1 cellular context compared by ENCODE assay signal in the genomic region with DNA sequence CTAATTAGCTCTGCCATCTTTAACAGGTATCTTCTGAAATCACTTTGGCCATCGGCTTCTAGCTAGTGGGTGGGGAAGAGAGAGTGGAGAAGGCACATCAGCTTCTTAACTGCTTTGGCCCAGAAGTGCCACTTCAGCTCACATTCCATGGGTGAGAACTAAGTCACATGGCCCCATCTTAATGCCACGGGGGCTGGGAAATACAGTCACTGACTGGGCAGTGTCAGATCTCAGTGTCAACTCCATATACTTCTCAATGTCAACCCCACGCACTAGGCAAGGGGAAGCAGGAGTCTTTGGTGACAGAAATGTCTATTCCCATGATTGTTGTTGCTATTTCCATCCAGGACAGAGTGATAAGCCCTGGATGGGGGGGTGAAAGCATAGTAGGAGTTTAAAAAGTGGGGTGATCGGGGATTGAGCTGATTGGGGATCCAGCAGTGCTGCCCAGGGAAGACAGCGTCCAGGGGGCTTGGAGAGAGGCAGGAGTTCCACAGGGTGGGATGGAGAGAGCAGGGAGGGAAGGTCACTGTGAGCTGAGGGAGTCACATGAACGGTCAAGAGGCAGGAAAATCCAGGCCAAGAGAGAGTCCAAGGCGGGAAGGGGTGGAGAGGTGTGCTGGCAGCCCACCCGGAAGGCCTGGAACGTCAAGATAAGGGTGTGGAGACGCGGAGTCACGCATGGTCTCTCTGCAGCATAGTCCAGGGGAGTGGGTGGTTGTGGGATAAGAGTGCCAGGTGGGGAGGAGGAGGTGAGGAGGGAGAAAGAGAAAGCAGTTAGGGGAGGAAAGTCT.
TF ChIP-seq lines count a peak whose summit lies in the region.

No MANE protein-coding gene starts in this region.

TF ChIP-seq in K562, 482 proteins besides CTCF, POLR2A, EP300 and RAD21 (continued from another document):
- TF ChIP-seq, protein P1, sequence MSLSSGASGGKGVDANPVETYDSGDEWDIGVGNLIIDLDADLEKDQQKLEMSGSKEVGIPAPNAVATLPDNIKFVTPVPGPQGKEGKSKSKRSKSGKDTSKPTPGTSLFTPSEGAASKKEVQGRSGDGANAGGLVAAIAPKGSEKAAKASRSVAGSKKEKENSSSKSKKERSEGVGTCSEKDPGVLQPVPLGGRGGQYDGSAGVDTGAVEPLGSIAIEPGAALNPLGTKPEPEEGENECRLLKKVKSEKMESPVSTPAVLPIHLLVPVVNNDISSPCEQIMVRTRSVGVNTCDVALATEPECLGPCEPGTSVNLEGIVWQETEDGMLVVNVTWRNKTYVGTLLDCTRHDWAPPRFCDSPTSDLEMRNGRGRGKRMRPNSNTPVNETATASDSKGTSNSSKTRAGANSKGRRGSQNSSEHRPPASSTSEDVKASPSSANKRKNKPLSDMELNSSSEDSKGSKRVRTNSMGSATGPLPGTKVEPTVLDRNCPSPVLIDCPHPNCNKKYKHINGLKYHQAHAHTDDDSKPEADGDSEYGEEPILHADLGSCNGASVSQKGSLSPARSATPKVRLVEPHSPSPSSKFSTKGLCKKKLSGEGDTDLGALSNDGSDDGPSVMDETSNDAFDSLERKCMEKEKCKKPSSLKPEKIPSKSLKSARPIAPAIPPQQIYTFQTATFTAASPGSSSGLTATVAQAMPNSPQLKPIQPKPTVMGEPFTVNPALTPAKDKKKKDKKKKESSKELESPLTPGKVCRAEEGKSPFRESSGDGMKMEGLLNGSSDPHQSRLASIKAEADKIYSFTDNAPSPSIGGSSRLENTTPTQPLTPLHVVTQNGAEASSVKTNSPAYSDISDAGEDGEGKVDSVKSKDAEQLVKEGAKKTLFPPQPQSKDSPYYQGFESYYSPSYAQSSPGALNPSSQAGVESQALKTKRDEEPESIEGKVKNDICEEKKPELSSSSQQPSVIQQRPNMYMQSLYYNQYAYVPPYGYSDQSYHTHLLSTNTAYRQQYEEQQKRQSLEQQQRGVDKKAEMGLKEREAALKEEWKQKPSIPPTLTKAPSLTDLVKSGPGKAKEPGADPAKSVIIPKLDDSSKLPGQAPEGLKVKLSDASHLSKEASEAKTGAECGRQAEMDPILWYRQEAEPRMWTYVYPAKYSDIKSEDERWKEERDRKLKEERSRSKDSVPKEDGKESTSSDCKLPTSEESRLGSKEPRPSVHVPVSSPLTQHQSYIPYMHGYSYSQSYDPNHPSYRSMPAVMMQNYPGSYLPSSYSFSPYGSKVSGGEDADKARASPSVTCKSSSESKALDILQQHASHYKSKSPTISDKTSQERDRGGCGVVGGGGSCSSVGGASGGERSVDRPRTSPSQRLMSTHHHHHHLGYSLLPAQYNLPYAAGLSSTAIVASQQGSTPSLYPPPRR (CRISPR knock-in tag; IDR thresholded peaks at IDR 0.05; ENCODE audit: borderline replicate concordance), result no peak
- TF ChIP-seq, protein P2, sequence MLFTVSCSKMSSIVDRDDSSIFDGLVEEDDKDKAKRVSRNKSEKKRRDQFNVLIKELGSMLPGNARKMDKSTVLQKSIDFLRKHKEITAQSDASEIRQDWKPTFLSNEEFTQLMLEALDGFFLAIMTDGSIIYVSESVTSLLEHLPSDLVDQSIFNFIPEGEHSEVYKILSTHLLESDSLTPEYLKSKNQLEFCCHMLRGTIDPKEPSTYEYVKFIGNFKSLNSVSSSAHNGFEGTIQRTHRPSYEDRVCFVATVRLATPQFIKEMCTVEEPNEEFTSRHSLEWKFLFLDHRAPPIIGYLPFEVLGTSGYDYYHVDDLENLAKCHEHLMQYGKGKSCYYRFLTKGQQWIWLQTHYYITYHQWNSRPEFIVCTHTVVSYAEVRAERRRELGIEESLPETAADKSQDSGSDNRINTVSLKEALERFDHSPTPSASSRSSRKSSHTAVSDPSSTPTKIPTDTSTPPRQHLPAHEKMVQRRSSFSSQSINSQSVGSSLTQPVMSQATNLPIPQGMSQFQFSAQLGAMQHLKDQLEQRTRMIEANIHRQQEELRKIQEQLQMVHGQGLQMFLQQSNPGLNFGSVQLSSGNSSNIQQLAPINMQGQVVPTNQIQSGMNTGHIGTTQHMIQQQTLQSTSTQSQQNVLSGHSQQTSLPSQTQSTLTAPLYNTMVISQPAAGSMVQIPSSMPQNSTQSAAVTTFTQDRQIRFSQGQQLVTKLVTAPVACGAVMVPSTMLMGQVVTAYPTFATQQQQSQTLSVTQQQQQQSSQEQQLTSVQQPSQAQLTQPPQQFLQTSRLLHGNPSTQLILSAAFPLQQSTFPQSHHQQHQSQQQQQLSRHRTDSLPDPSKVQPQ (CRISPR knock-in tag; IDR thresholded peaks at IDR 0.05; ENCODE audit: borderline replicate concordance), result no peak
- TF ChIP-seq ZC3H11A (IDR thresholded peaks at IDR 0.05; ENCODE audit: low read depth, low read length) (no peak), POLR2H (tag; IDR thresholded peaks at IDR 0.05; ENCODE audit: low read depth) (no peak), MYNN (IDR thresholded peaks at IDR 0.05) (peak; percentile 71; the same call in 1 of the 2 replicates), MYNN (CRISPR knock-in tag; IDR thresholded peaks at IDR 0.05) (no peak), ETV6 (IDR thresholded peaks at IDR 0.05; ENCODE audit: borderline replicate concordance in 1 of 2, low read depth in 2 of 2, low read length in 1 of 2) (peak in 1 of 2 experiments; percentile 35; a peak in 1 of 4 replicates), ETV6 (CRISPR knock-in tag; IDR thresholded peaks at IDR 0.05; ENCODE audit: borderline replicate concordance) (no peak), ZNF444 (CRISPR knock-in tag; IDR thresholded peaks at IDR 0.05) (no peak), C11orf30 (IDR thresholded peaks at IDR 0.05; ENCODE audit: low read depth) (peak; percentile 49; the same call in 1 of the 2 replicates), ETV5 (CRISPR knock-in tag; IDR thresholded peaks at IDR 0.05; ENCODE audit: low read depth) (peak; percentile 65; the same call in 1 of the 2 replicates), ZNF77 (CRISPR knock-in tag; IDR thresholded peaks at IDR 0.05) (no peak), KDM1A (IDR thresholded peaks at IDR 0.05) (peak; percentile 76 to 82), FOXM1 (IDR thresholded peaks at IDR 0.05; ENCODE audit: low read depth) (peak; percentile 75), FOXM1 (CRISPR knock-in tag; IDR thresholded peaks at IDR 0.05; ENCODE audit: low read depth) (no peak)
- TF ChIP-seq, protein P3, sequence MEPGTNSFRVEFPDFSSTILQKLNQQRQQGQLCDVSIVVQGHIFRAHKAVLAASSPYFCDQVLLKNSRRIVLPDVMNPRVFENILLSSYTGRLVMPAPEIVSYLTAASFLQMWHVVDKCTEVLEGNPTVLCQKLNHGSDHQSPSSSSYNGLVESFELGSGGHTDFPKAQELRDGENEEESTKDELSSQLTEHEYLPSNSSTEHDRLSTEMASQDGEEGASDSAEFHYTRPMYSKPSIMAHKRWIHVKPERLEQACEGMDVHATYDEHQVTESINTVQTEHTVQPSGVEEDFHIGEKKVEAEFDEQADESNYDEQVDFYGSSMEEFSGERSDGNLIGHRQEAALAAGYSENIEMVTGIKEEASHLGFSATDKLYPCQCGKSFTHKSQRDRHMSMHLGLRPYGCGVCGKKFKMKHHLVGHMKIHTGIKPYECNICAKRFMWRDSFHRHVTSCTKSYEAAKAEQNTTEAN (CRISPR knock-in tag; IDR thresholded peaks at IDR 0.05), result no peak
- TF ChIP-seq, protein P4, sequence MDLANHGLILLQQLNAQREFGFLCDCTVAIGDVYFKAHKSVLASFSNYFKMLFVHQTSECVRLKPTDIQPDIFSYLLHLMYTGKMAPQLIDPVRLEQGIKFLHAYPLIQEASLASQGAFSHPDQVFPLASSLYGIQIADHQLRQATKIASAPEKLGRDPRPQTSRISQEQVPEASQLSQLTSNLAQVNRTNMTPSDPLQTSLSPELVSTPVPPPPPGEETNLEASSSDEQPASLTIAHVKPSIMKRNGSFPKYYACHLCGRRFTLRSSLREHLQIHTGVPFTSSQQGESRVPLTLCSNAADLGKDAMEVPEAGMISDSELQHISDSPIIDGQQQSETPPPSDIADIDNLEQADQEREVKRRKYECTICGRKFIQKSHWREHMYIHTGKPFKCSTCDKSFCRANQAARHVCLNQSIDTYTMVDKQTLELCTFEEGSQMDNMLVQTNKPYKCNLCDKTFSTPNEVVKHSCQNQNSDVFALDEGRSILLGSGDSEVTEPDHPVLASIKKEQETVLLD (IDR thresholded peaks at IDR 0.05), result peak; percentile 92
- TF ChIP-seq, protein P5, sequence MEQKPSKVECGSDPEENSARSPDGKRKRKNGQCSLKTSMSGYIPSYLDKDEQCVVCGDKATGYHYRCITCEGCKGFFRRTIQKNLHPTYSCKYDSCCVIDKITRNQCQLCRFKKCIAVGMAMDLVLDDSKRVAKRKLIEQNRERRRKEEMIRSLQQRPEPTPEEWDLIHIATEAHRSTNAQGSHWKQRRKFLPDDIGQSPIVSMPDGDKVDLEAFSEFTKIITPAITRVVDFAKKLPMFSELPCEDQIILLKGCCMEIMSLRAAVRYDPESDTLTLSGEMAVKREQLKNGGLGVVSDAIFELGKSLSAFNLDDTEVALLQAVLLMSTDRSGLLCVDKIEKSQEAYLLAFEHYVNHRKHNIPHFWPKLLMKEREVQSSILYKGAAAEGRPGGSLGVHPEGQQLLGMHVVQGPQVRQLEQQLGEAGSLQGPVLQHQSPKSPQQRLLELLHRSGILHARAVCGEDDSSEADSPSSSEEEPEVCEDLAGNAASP (IDR thresholded peaks at IDR 0.05), result no peak
